Comparison of ENCODE assay signal across 8 cellular contexts in the genomic region with DNA sequence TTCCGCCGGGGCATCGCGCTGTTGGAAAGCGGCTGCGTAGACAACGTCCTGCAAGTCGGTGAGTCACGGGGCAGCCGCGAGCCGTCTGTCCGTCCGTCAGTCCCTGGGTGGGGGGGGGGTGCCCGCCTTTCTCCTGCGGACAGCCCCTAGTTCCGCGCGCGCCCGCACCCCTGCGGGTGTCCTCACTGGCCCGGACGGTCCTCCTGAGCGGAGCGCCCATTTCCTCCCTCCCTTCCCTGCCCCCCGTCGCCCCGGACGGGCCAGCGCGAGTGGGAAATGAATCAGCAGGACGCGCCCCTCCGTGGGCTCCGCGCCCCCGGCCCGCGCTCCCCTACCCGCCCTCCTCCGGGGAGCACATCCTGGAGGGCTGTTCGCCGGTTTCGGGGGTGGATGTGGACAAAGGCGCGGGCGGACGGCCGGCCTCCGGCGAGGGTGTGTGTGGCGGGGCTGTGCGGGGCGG. TPM values are rescaled to one million over a fixed set of nuclear protein-coding genes. Genes with fewer than 3 reads are reported as not detected.
A peak's percentile ranks its signal among the peaks of the same experiment; 100 is the strongest.
DNase-seq lines count a peak whose midpoint lies in the region; ATAC-seq and TF ChIP-seq lines count a peak whose summit lies in the region.

No MANE protein-coding gene starts in this region.

- H3K9me3 ChIP-seq in NT2/D1 (ENCODE audit: insufficient read depth, low read length) = no peaks in the 10 kb centered on the region
- H3K9me3 ChIP-seq in osteoblast (ENCODE audit: low read depth, low read length) = no peaks in the 10 kb centered on the region

- H3K27me3 ChIP-seq in NT2/D1 (ENCODE audit: insufficient read depth, insufficient read length) (peaks cover 38% of the 10 kb centered on the region), osteoblast (ENCODE audit: insufficient read depth, low read length) (no peaks in the 10 kb centered on the region)

- DNase-seq in ELR (ENCODE audit: low read depth) (peak; percentile 84), NT2/D1 (ENCODE audit: low read depth, low spot score) (no peak), head of caudate nucleus (peak in 31 of 42 donors; percentile 10 to 66 (median 41)), osteoblast (ENCODE audit: insufficient read length, low spot score, missing footprints) (peak; percentile 95), SHP77 (lab: John Stamatoyannopoulos, UW) (no peak)
- DNase-seq in activated naive CD4-positive, alpha-beta T cell treated with Interleukin-2 at 50 U/mL for 16 hours = peak; percentile 24

- H3K4me1 ChIP-seq in NT2/D1 (ENCODE audit: insufficient read depth, insufficient read length) = peaks cover 8% of the 10 kb centered on the region
- peaks cover 36% of the 10 kb centered on the region for H3K4me1 ChIP-seq in osteoblast (ENCODE audit: insufficient read depth, low read length)

- ATAC-seq in HG03460 (IDR thresholded peaks at IDR 0.05; ENCODE audit: unreplicated experiment) (no peak), HG03095 (IDR thresholded peaks at IDR 0.05; ENCODE audit: unreplicated experiment) (no peak)

- no peak for TF ChIP-seq CTCF in osteoblast (IDR thresholded peaks at IDR 0.05; ENCODE audit: extremely low read depth, low read depth, low read length)

- no peak overlapping the region for H3K4me2 ChIP-seq in osteoblast (ENCODE audit: insufficient read depth, low read length)

- H3K36me3 ChIP-seq in NT2/D1 (ENCODE audit: insufficient read depth, insufficient read length, low read length) (no peaks in the 10 kb centered on the region), osteoblast (ENCODE audit: insufficient read depth, low read length) (no peaks in the 10 kb centered on the region)

- peaks cover 55% of the 10 kb centered on the region for H3K79me2 ChIP-seq in osteoblast (ENCODE audit: insufficient read depth, low read length)

- peak overlapping the region; percentile 75 for H3K27ac ChIP-seq in osteoblast (ENCODE audit: low read depth, low read length)

- no peak overlapping the region for H2AFZ ChIP-seq in osteoblast (ENCODE audit: low read length)

- intact Hi-C loops in head of caudate nucleus (cut with DNase I) = loop anchor here (5.0 kb wide), 3 partner anchors 79 to 304 kb away; a partner anchor contains a TSS

- peak overlapping the region; percentile 70 for H3K9ac ChIP-seq in NT2/D1 (ENCODE audit: insufficient read length, low read depth)

- peak overlapping the region; percentile 59 for H3K4me3 ChIP-seq in NT2/D1 (ENCODE audit: insufficient read length, low read depth)
- peak overlapping the region; percentile 80 for H3K4me3 ChIP-seq in osteoblast (ENCODE audit: insufficient read depth, low read length)

- H4K20me1 ChIP-seq in osteoblast (ENCODE audit: insufficient read depth, low read length) = peaks cover 37% of the 10 kb centered on the region

RNA-seq across cellular contexts. Expression of a gene that starts 0.9 kb away (rescaled TPM):
- total RNA-seq in osteoblast = 10.0 and 10.5 TPM in 2 replicates

Comparison
In these comparisons a context has a peak if more than half of its experiments do, and no peak if none do; other contexts are left out.
1. DNase-seq: peak in ELR (single experiment), activated naive CD4-positive, alpha-beta T cell treated with Interleukin-2 at 50 U/mL for 16 hours (single experiment), head of caudate nucleus (31 of 42) and osteoblast (single experiment); none in NT2/D1 (single experiment) and SHP77 (0 of 2).